12 cellular contexts compared by ENCODE assay signal in genomic region chr6:90860822-90861601, GRCh38.
DNase-seq lines count a peak whose midpoint lies in the region; ATAC-seq and TF ChIP-seq lines count a peak whose summit lies in the region.
"Had no signal": no experiment of that assay in that cellular context is flagged by ENCODE, and none has a peak within 500 bp of the region (broad histone marks: within the 10 kb centered on the region; RNA-seq: fewer than 3 reads in every experiment).

No MANE protein-coding gene starts in this region.

- H3F3A ChIP-seq in MM.1S (ENCODE audit: insufficient read depth, low read length): no peaks in the 10 kb centered on the region

- H3K27ac ChIP-seq in AG04450 (ENCODE audit: low read depth, low read length): no peak overlapping the region
- no peak overlapping the region for H3K27ac ChIP-seq in MM.1S (ENCODE audit: low read length)
- H3K27ac ChIP-seq: SK-N-MC had no signal

- 0 out of 2 replicates have a peak, but pooled peaks have one; percentile 13 for TF ChIP-seq CTCF in AG04450 (IDR thresholded peaks at IDR 0.05; ENCODE audit: low read depth, low read length)
- peak; percentile 28 for TF ChIP-seq CTCF in MM.1S (IDR thresholded peaks at IDR 0.05; ENCODE audit: low read length)
- TF ChIP-seq CTCF in chondrocyte (IDR thresholded peaks at IDR 0.05): peak; percentile 26

- no peaks in the 10 kb centered on the region for H4K20me1 ChIP-seq in MM.1S (ENCODE audit: insufficient read depth, low read length)

- POLR2A ChIA-PET in AG04450 (lab: Yijun Ruan, JAX): no interaction called here

- no peaks in the 10 kb centered on the region for H3K36me3 ChIP-seq in MM.1S (replicated peaks; ENCODE audit: insufficient read depth, low read length)
- H3K36me3 ChIP-seq: spleen had no signal

- no peak overlapping the region for H3K9ac ChIP-seq in MM.1S (ENCODE audit: low read length)

- H3K36me3 Mint-ChIP-seq in chondrocyte (ENCODE audit: low read depth): no peaks in the 10 kb centered on the region
- H3K36me3 Mint-ChIP-seq in activated naive CD4-positive, alpha-beta T cell treated with anti-CD3 and anti-CD28 coated beads, Interleukin-2, amount 10 ng/mL, durations not matched to agents 7 days and 5 days: no peaks in the 10 kb centered on the region
- H3K36me3 Mint-ChIP-seq: stimulated activated naive B cell treated with anti-CD40 and anti-IgM and Interleukin-4, amounts not matched to agents 10 μg/mL and 1 μg/mL and 100 μg/mL, for 72 hours had no signal

- no peaks in the 10 kb centered on the region for H3K9me2 ChIP-seq in MM.1S (replicated peaks; ENCODE audit: insufficient read depth, low read length)

- no peaks in the 10 kb centered on the region for H3K79me2 ChIP-seq in MM.1S (ENCODE audit: low read length)

- H3K27me3 ChIP-seq in AG04450 (ENCODE audit: control insufficient read depth, insufficient read depth, low read length) (no peaks in the 10 kb centered on the region), MM.1S (replicated peaks; ENCODE audit: insufficient read depth, low read length) (no peaks in the 10 kb centered on the region)
- H3K27me3 ChIP-seq: spleen had no signal

- no peak overlapping the region for H3K4me3 Mint-ChIP-seq in chondrocyte (ENCODE audit: unreplicated experiment)
- no peak overlapping the region for H3K4me3 Mint-ChIP-seq in activated naive CD4-positive, alpha-beta T cell treated with anti-CD3 and anti-CD28 coated beads, Interleukin-2, amount 10 ng/mL, durations not matched to agents 7 days and 5 days
- H3K4me3 Mint-ChIP-seq: stimulated activated naive B cell treated with anti-CD40 and anti-IgM and Interleukin-4, amounts not matched to agents 10 μg/mL and 1 μg/mL and 100 μg/mL, for 72 hours had no signal

- ATAC-seq in HG03432 (IDR thresholded peaks at IDR 0.05; ENCODE audit: unreplicated experiment): no peak
- ATAC-seq in HG03439 (IDR thresholded peaks at IDR 0.05; ENCODE audit: unreplicated experiment): no peak
- ATAC-seq: stimulated activated naive B cell treated with anti-CD40 and anti-IgM and Interleukin-4, amounts not matched to agents 10 μg/mL and 1 μg/mL and 100 μg/mL, for 72 hours had no signal

- H3K27me3 Mint-ChIP-seq in chondrocyte (ENCODE audit: low read depth): peaks cover 9% of the 10 kb centered on the region
- peaks cover 17% of the 10 kb centered on the region for H3K27me3 Mint-ChIP-seq in activated naive CD4-positive, alpha-beta T cell treated with anti-CD3 and anti-CD28 coated beads, Interleukin-2, amount 10 ng/mL, durations not matched to agents 7 days and 5 days

- CTCF ChIA-PET in AG04450 (lab: Charles Lee): no interaction called here
- CTCF ChIA-PET in activated naive CD4-positive, alpha-beta T cell treated with anti-CD3 and anti-CD28 coated beads, Interleukin-2, amount 10 ng/mL, durations not matched to agents 7 days and 5 days (lab: Charles Lee): interaction anchor here (1.0 kb wide), 2 partner anchors 10 to 229 kb away, joined by 3 read pairs; no protein-coding TSS in a partner anchor

- no peaks in the 10 kb centered on the region for H3K4me1 ChIP-seq in MM.1S (ENCODE audit: low read length)

- no peak overlapping the region for H3K27ac Mint-ChIP-seq in chondrocyte (ENCODE audit: unreplicated experiment)
- no peak overlapping the region for H3K27ac Mint-ChIP-seq in activated naive CD4-positive, alpha-beta T cell treated with anti-CD3 and anti-CD28 coated beads, Interleukin-2, amount 10 ng/mL, durations not matched to agents 7 days and 5 days
- H3K27ac Mint-ChIP-seq: stimulated activated naive B cell treated with anti-CD40 and anti-IgM and Interleukin-4, amounts not matched to agents 10 μg/mL and 1 μg/mL and 100 μg/mL, for 72 hours had no signal

- no peak overlapping the region for H3K4me2 ChIP-seq in MM.1S (ENCODE audit: low read depth, low read length)

- H3K4me1 Mint-ChIP-seq in chondrocyte (ENCODE audit: low read depth): no peaks in the 10 kb centered on the region
- H3K4me1 Mint-ChIP-seq in activated naive CD4-positive, alpha-beta T cell treated with anti-CD3 and anti-CD28 coated beads, Interleukin-2, amount 10 ng/mL, durations not matched to agents 7 days and 5 days: peaks cover 4% of the 10 kb centered on the region

- no peak overlapping the region for H2AFZ ChIP-seq in MM.1S (ENCODE audit: low read length)

- H3K4me3 ChIP-seq in AG04450 (ENCODE audit: low read depth, low read length) (no peak overlapping the region), MM.1S (ENCODE audit: low read length) (no peak overlapping the region)
- H3K4me3 ChIP-seq: SK-N-MC, spleen had no signal

- DNase-seq in AG04450 (ENCODE audit: low read depth, low spot score) (no peak), EL (peak; percentile 21), MM.1S (no peak), chondrocyte (ENCODE audit: low spot score) (no peak)
- no peak for DNase-seq in activated CD4-positive, CD25-positive, alpha-beta regulatory T cell (lab: John Stamatoyannopoulos, UW)
- DNase-seq in activated naive CD4-positive, alpha-beta T cell treated with anti-CD3 and anti-CD28 coated beads, Interleukin-2, amount 10 ng/mL, durations not matched to agents 7 days and 5 days: no peak
- DNase-seq: mesenchymal stem cell; spleen; stimulated activated naive B cell treated with anti-CD40 and anti-IgM and Interleukin-4, amounts not matched to agents 10 μg/mL and 1 μg/mL and 100 μg/mL, for 72 hours had no signal

- H3K9me3 Mint-ChIP-seq in chondrocyte (ENCODE audit: low read depth): no peaks in the 10 kb centered on the region
- H3K9me3 Mint-ChIP-seq in activated naive CD4-positive, alpha-beta T cell treated with anti-CD3 and anti-CD28 coated beads, Interleukin-2, amount 10 ng/mL, durations not matched to agents 7 days and 5 days: no peaks in the 10 kb centered on the region
- H3K9me3 Mint-ChIP-seq: stimulated activated naive B cell treated with anti-CD40 and anti-IgM and Interleukin-4, amounts not matched to agents 10 μg/mL and 1 μg/mL and 100 μg/mL, for 72 hours had no signal

- H3K9me3 ChIP-seq in AG04450 (ENCODE audit: control insufficient read depth, insufficient read depth, low read length) (no peaks in the 10 kb centered on the region), MM.1S (replicated peaks; ENCODE audit: insufficient read depth, low read length) (no peaks in the 10 kb centered on the region)
- H3K9me3 ChIP-seq: spleen had no signal
